17 cellular contexts compared by ENCODE assay signal in the genomic region with DNA sequence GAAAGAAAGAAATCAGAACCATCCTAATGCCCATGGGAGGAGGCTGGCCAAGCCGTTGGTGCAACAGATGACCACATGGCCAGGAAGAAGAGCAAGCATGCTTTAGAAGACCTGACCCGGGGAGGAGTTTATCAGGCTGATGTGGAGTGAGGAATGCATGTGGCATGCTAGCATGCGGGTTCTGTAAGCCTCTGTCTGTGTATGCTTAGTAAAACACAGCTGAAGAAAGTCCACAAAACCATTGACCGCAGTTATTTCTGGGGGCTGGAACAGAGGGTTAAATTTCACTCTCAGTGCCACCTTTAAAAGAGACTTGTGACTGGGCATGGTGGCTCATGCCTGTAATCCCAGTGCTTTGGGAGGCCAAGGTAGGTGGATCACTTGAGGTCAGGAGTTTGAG. TPM values are rescaled to one million over a fixed set of nuclear protein-coding genes. Genes with fewer than 3 reads are reported as not detected.
DNase-seq lines count a peak whose midpoint lies in the region; ATAC-seq, FAIRE-seq and TF ChIP-seq lines count a peak whose summit lies in the region.
"Had no signal": no experiment of that assay in that cellular context is flagged by ENCODE, and none has a peak within 500 bp of the region (broad histone marks: within the 10 kb centered on the region; RNA-seq: fewer than 3 reads in every experiment).

No MANE protein-coding gene starts in this region.

- CTCF ChIA-PET in SK-N-SH (lab: Yijun Ruan, JAX) = interaction anchor here (2.3 kb wide), 1 partner anchor 20 kb away, joined by 10 read pairs; a partner anchor contains a TSS

- H3K9me3 ChIP-seq in SK-N-SH = no peaks in the 10 kb centered on the region
- H3K9me3 ChIP-seq in adipocyte (ENCODE audit: control insufficient read depth, low read length) = no peaks in the 10 kb centered on the region

- TF ChIP-seq RAD21 in SK-N-SH (IDR thresholded peaks at IDR 0.05; ENCODE audit: low read length) = no peak

- DNase-seq in SK-N-SH (peak; percentile 10), adipocyte (ENCODE audit: low read depth) (peak; percentile 33), hepatic stellate cell (ENCODE audit: low spot score) (peak; percentile 69), dedifferentiated amniotic fluid mesenchymal stem cell (ENCODE audit: extremely low spot score) (no peak), GM12891 (ENCODE audit: insufficient read length, low spot score) (no peak)
- no peak for DNase-seq in effector CD4-positive, alpha-beta T cell
- no peak for DNase-seq in activated naive CD4-positive, alpha-beta T cell (lab: John Stamatoyannopoulos, UW)
- DNase-seq: activated B cell treated with CpG ODN at 0.5 μM for 24 hours; activated effector memory CD4-positive, alpha-beta T cell treated with Interleukin-2 at 50 U/mL for 16 hours; CD8-positive, alpha-beta memory T cell; GOT3; naive thymus-derived CD4-positive, alpha-beta T cell; NCI-H2107; stimulated activated CD4-positive, alpha-beta T cell treated with anti-CD3 and anti-CD28 coated beads, Interleukin-2, amount 100 ng/mL, for 24 hours; T-helper 1 cell had no signal

- no peaks in the 10 kb centered on the region for H3F3A ChIP-seq in SK-N-SH (replicated peaks; ENCODE audit: insufficient read depth)

- no peak for TF ChIP-seq EP300 in SK-N-SH (IDR thresholded peaks at IDR 0.05; ENCODE audit: borderline replicate concordance in 1 of 2, low read depth in 1 of 2, low read length in 1 of 2)

- H3K27me3 ChIP-seq in SK-N-SH (ENCODE audit: insufficient read depth) (peaks cover 49% of the 10 kb centered on the region), adipocyte (replicated peaks; ENCODE audit: control insufficient read depth, insufficient read depth, low read length) (peaks cover 78% of the 10 kb centered on the region)

- no peak overlapping the region for H2AFZ ChIP-seq in SK-N-SH (ENCODE audit: low read depth)

- no peak overlapping the region for H3K27ac ChIP-seq in SK-N-SH (ENCODE audit: low read depth in 2 of 2, low read length in 1 of 2)
- H3K27ac ChIP-seq: 22Rv1 had no signal

- H3K79me2 ChIP-seq in SK-N-SH (ENCODE audit: insufficient read depth) = no peaks in the 10 kb centered on the region

- TF ChIP-seq POLR2A in GM12891 (IDR thresholded peaks at IDR 0.05; ENCODE audit: low read depth, low read length) = no peak

- WGBS in SK-N-SH (ENCODE audit: low lambda C conversion rate) = 42% methylated on average over 4 of the region's 4 CpGs

- H3K4me1 ChIP-seq in SK-N-SH (ENCODE audit: control insufficient read depth in 1 of 2, insufficient read depth in 2 of 2, low read depth in 1 of 2, low read length in 1 of 2) (no peaks in the 10 kb centered on the region; a peak in 1 of 4 replicates), adipocyte (ENCODE audit: control insufficient read depth, insufficient read depth, low read length) (peaks cover 3% of the 10 kb centered on the region)

- POLR2A ChIA-PET in SK-N-SH (lab: Yijun Ruan, JAX) = no interaction called here

- H4K20me1 ChIP-seq in SK-N-SH (ENCODE audit: insufficient read depth) = no peaks in the 10 kb centered on the region

- H3K4me3 ChIP-seq in SK-N-SH (ENCODE audit: low read depth in 2 of 2, low read length in 1 of 2) (no peak overlapping the region), adipocyte (ENCODE audit: low read length) (no peak overlapping the region)

- ATAC-seq in SK-N-SH treated with all-trans-retinoic acid at 6 μM for 48 hours = no peak
- ATAC-seq: naive thymus-derived CD4-positive, alpha-beta T cell had no signal

- no peak overlapping the region for H3K9ac ChIP-seq in SK-N-SH
- H3K9ac ChIP-seq in adipocyte (ENCODE audit: low read length) = no peak overlapping the region

- no peaks in the 10 kb centered on the region for H3K9me2 ChIP-seq in SK-N-SH

- H3K36me3 ChIP-seq in SK-N-SH (replicated peaks in 1 of 2; ENCODE audit: control insufficient read depth in 1 of 2, insufficient read depth in 2 of 2, low read length in 1 of 2) (no peaks in the 10 kb centered on the region), adipocyte (ENCODE audit: control insufficient read depth, insufficient read depth, low read length, severe bottlenecking) (no peaks in the 10 kb centered on the region)

- FAIRE-seq in GM12891 (lab: Jason Lieb, UNC) = no peak

- no peak overlapping the region for H3K4me2 ChIP-seq in SK-N-SH

- no peak for TF ChIP-seq CTCF in SK-N-SH (IDR thresholded peaks at IDR 0.05)

TF ChIP-seq in SK-N-SH, 30 proteins besides CTCF, POLR2A, EP300 and RAD21 (continues in another document):
- TF ChIP-seq CHD2 (IDR thresholded peaks at IDR 0.05; ENCODE audit: low read length, partially characterized antibody) = no peak
- TF ChIP-seq MEF2A (IDR thresholded peaks at IDR 0.05; ENCODE audit: borderline replicate concordance, low read depth) = no peak
- TF ChIP-seq TCF12 (IDR thresholded peaks at IDR 0.05) = no peak
- no peak for TF ChIP-seq MXI1 (IDR thresholded peaks at IDR 0.05; ENCODE audit: low read depth, low read length)
- TF ChIP-seq POLR2AphosphoS5 (IDR thresholded peaks at IDR 0.05; ENCODE audit: low read depth, low read length) = no peak
- no peak for TF ChIP-seq NFIC (IDR thresholded peaks at IDR 0.05; ENCODE audit: borderline replicate concordance)
- no peak for TF ChIP-seq JUND (IDR thresholded peaks at IDR 0.05)
- TF ChIP-seq SMC3 (IDR thresholded peaks at IDR 0.05; ENCODE audit: low read depth, low read length) = no peak
- TF ChIP-seq FOXJ3 (CRISPR knock-in tag; IDR thresholded peaks at IDR 0.05) = no peak
- no peak for TF ChIP-seq FOXM1 (IDR thresholded peaks at IDR 0.05; ENCODE audit: low read depth)
- no peak for TF ChIP-seq TAF1 (IDR thresholded peaks at IDR 0.05; ENCODE audit: borderline replicate concordance, low read depth, low read length)

TF ChIP-seq in SK-N-SH treated with all-trans-retinoic acid at 6 μM for 48 hours, 23 proteins besides CTCF, POLR2A, EP300 and RAD21:
- TF ChIP-seq ZNF565 (CRISPR knock-in tag; conservative IDR thresholded peaks at IDR 0.05; ENCODE audit: low read depth) = no peak
- TF ChIP-seq TOX (CRISPR knock-in tag; IDR thresholded peaks at IDR 0.05; ENCODE audit: borderline replicate concordance) = no peak
- TF ChIP-seq ZC3H10 (CRISPR knock-in tag; IDR thresholded peaks at IDR 0.05) = no peak
- TF ChIP-seq CSDC2 (CRISPR knock-in tag; IDR thresholded peaks at IDR 0.05) = no peak
- no peak for TF ChIP-seq ESRRG (CRISPR knock-in tag; IDR thresholded peaks at IDR 0.05)
- no peak for TF ChIP-seq ARNTL (CRISPR knock-in tag; IDR thresholded peaks at IDR 0.05; ENCODE audit: borderline replicate concordance, low read depth)
- no peak for TF ChIP-seq TCF4 (CRISPR knock-in tag; IDR thresholded peaks at IDR 0.05; ENCODE audit: borderline replicate concordance)
- no peak for TF ChIP-seq OSR1 (CRISPR knock-in tag; IDR thresholded peaks at IDR 0.05)

TF ChIP-seq in GM12891, 5 proteins besides CTCF, POLR2A, EP300 and RAD21:
- TF ChIP-seq TAF1 (IDR thresholded peaks at IDR 0.05; ENCODE audit: low read depth, low read length) = no peak
- no peak for TF ChIP-seq POU2F2 (IDR thresholded peaks at IDR 0.05; ENCODE audit: low read depth, low read length)
- no peak for TF ChIP-seq SPI1 (IDR thresholded peaks at IDR 0.05; ENCODE audit: low read depth, low read length)
- TF ChIP-seq PAX5 (IDR thresholded peaks at IDR 0.05; ENCODE audit: insufficient read depth, low read length, severe bottlenecking) = no peak
- no peak for TF ChIP-seq POLR2AphosphoS5 (IDR thresholded peaks at IDR 0.05; ENCODE audit: low read depth, low read length)

RNA-seq across cellular contexts. Expression of a gene that starts 19.1 kb away (rescaled TPM):
- polyA plus RNA-seq in SK-N-SH (2012; rRNA removed) = 0.03 TPM in 1 of 2 replicates, not detected in the other
- 0.01 and 0.03 TPM in 2 replicates for polyA plus RNA-seq in SK-N-SH (2012; cell fraction: cytosol; rRNA removed)
- polyA plus RNA-seq in SK-N-SH (2012; cell fraction: nucleus; rRNA removed) = not detected in 2 replicates
- polyA plus RNA-seq in GM12891 (2012; ENCODE audit: low read depth, missing spikeins) = not detected
- polyA plus RNA-seq: CD8-positive, alpha-beta memory T cell; naive thymus-derived CD4-positive, alpha-beta T cell had no signal

RNA-seq across cellular contexts. Expression of a gene that starts 33.2 kb away (rescaled TPM):
- polyA plus RNA-seq in SK-N-SH (2012; rRNA removed) = 57.3 and 59.1 TPM in 2 replicates
- 29.6 and 37.0 TPM in 2 replicates for polyA plus RNA-seq in SK-N-SH (2012; cell fraction: cytosol; rRNA removed)
- 165 and 172 TPM in 2 replicates for polyA plus RNA-seq in SK-N-SH (2012; cell fraction: nucleus; rRNA removed)
- 39.0 TPM for polyA plus RNA-seq in GM12891 (2012; ENCODE audit: low read depth, missing spikeins)

RNA-seq across cellular contexts. Expression of a gene that starts 53.2 kb away (rescaled TPM):
- 18.3 and 27.6 TPM in 2 replicates for polyA plus RNA-seq in SK-N-SH (2012; rRNA removed)
- polyA plus RNA-seq in SK-N-SH (2012; cell fraction: cytosol; rRNA removed) = 7.1 and 8.2 TPM in 2 replicates
- polyA plus RNA-seq in SK-N-SH (2012; cell fraction: nucleus; rRNA removed) = 65.5 and 104 TPM in 2 replicates
- 12.5 TPM for polyA plus RNA-seq in GM12891 (2012; ENCODE audit: low read depth, missing spikeins)

Comparison
In these comparisons a context has a peak if more than half of its experiments do, and no peak if none do; other contexts are left out.
1. DNase-seq: peak in SK-N-SH (single experiment), adipocyte (single experiment) and hepatic stellate cell (single experiment); none in effector CD4-positive, alpha-beta T cell (single experiment), dedifferentiated amniotic fluid mesenchymal stem cell (single experiment), GM12891 (single experiment) and activated naive CD4-positive, alpha-beta T cell (0 of 4).